In the genomic region with DNA sequence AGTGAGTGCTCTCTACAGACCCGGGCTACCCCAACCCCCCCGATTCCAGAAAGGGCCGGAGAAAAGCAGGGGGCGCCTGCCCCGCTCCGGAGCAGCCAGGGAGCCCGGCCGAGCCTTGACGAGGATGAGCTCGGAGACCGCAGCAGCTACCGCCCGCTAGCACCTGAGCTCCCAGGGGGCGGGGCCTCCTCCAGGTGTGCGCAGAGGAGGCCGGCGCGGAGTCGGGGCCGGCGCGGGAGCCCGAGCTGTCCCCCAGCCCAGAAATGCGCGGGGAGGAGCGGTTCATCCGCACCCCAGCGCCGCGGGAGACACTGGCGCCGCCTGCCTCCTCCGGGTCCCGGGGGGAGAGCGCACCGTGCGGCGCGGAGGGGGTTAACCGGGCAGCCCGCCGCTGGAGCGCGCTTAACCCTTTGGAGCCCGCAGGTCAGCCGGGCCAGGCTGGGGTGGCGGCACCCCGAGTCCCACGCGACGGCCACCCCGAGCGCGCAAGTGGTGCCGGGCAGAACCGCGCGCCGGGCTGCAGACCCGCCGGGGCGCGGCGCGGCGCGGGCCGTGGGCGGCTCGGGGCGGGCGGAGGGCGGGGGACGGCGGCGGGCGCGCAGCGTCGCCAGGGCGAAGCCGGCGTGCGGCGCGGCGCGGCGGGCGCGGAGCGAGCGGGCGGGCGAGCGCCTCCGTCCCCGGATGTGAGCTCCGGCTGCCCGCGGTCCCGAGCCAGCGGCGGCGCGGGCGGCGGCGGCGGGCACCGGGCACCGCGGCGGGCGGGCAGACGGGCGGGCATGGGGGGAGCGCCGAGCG, we compare ENCODE assay signal across 8 cellular contexts. TPM values are rescaled to one million over a fixed set of nuclear protein-coding genes. Genes with fewer than 3 reads are reported as not detected.
DNase-seq lines count a peak whose midpoint lies in the region; ATAC-seq and TF ChIP-seq lines count a peak whose summit lies in the region.

A gene (plus strand): TSS at position 615 of the 795 bp plus-strand sequence. CDS start 556 bp downstream, outside the sequence.

- no peaks in the 10 kb centered on the region for H3K9me3 Mint-ChIP-seq in activated naive CD8-positive, alpha-beta T cell treated with anti-CD3 and anti-CD28 coated beads, Interleukin-2, amount 50 U/mL, for 24 hours

- DNase-seq in D341Med (ENCODE audit: low spot score) (peak; percentile 85), HuH-7.5 (ENCODE audit: low spot score) (peak; percentile 37), gastrocnemius medialis (no peak), posterior vena cava (ENCODE audit: low spot score) (no peak), NAMALWA (ENCODE audit: low spot score) (no peak)
- peak; percentile 15 for DNase-seq in activated naive CD8-positive, alpha-beta T cell treated with anti-CD3 and anti-CD28 coated beads, Interleukin-2, amount 50 U/mL, for 24 hours

- in situ Hi-C loops in gastrocnemius medialis (cut with MboI; ENCODE audit: low sequenced_read_pairs in 4 of 4) = no loop called here

- TF ChIP-seq POLR2A in gastrocnemius medialis (IDR thresholded peaks at IDR 0.05) = no peak

- H3K4me3 Mint-ChIP-seq in activated naive CD8-positive, alpha-beta T cell treated with anti-CD3 and anti-CD28 coated beads, Interleukin-2, amount 50 U/mL, for 24 hours = peak within 1 kb of the TSS; percentile 40

- H3K27ac ChIP-seq in gastrocnemius medialis = no peak within 1 kb of the TSS

- intact Hi-C loops in gastrocnemius medialis (cut with DNase I; ENCODE audit: low total_unique reads) (loop anchor here (10.0 kb wide), 1 partner anchor 189 kb away; no protein-coding TSS in a partner anchor), posterior vena cava (cut with DNase I) (no loop called here)

- H3K27me3 Mint-ChIP-seq in activated naive CD8-positive, alpha-beta T cell treated with anti-CD3 and anti-CD28 coated beads, Interleukin-2, amount 50 U/mL, for 24 hours = peaks cover 46% of the 10 kb centered on the region

- H3K4me1 Mint-ChIP-seq in activated naive CD8-positive, alpha-beta T cell treated with anti-CD3 and anti-CD28 coated beads, Interleukin-2, amount 50 U/mL, for 24 hours = peaks cover 8% of the 10 kb centered on the region

- peaks cover 23 to 36% (median 35%) of the 10 kb centered on the region in 3 donors for H3K27me3 ChIP-seq in gastrocnemius medialis

- TF ChIP-seq CTCF in gastrocnemius medialis (IDR thresholded peaks at IDR 0.05 in 4 of 5, conservative IDR thresholded peaks at IDR 0.05 in 1 of 5) = no peak

- no peaks in the 10 kb centered on the region for H3K9me3 ChIP-seq in gastrocnemius medialis

- ATAC-seq in activated naive CD8-positive, alpha-beta T cell treated with anti-CD3 and anti-CD28 coated beads, Interleukin-2, amount 50 U/mL, for 24 hours = peak; percentile 53
- ATAC-seq in gastrocnemius medialis (no peak), HG02623 (IDR thresholded peaks at IDR 0.05; ENCODE audit: unreplicated experiment) (no peak)

- H3K36me3 ChIP-seq in gastrocnemius medialis = no peaks in the 10 kb centered on the region

- H3K4me1 ChIP-seq in gastrocnemius medialis = peaks cover 7 to 16% of the 10 kb centered on the region in 2 donors

- H3K4me3 ChIP-seq in iPS-11a (ENCODE audit: low read depth, low read length) (peak within 1 kb of the TSS; percentile 43), gastrocnemius medialis (peak within 1 kb of the TSS; percentile 39 to 43 (median 40))

- H3K27ac Mint-ChIP-seq in activated naive CD8-positive, alpha-beta T cell treated with anti-CD3 and anti-CD28 coated beads, Interleukin-2, amount 50 U/mL, for 24 hours = no peak within 1 kb of the TSS

- H3K36me3 Mint-ChIP-seq in activated naive CD8-positive, alpha-beta T cell treated with anti-CD3 and anti-CD28 coated beads, Interleukin-2, amount 50 U/mL, for 24 hours (ENCODE audit: low read depth) = no peaks in the 10 kb centered on the region

RNA-seq across cellular contexts. Expression of the gene that starts here (rescaled TPM):
- total RNA-seq in gastrocnemius medialis = under 1 TPM in 2 of 4 donors, not detected in 2; 0.18 to 0.34 TPM
- total RNA-seq in posterior vena cava = 1 to 10 TPM; 1.1 to 1.9 TPM

Comparison
In these comparisons a context has a peak if more than half of its experiments do, and no peak if none do; other contexts are left out.
1. DNase-seq: peak in D341Med (single experiment), HuH-7.5 (single experiment) and activated naive CD8-positive, alpha-beta T cell treated with anti-CD3 and anti-CD28 coated beads, Interleukin-2, amount 50 U/mL, for 24 hours (single experiment); none in gastrocnemius medialis (0 of 2), posterior vena cava (single experiment) and NAMALWA (single experiment).